Comparison of ENCODE assay signal across 15 cellular contexts in genomic region chr1:44315521-44315920, GRCh38.
"Had no signal": no experiment of that assay in that cellular context is flagged by ENCODE, and none has a peak within 500 bp of the region (broad histone marks: within the 10 kb centered on the region; RNA-seq: fewer than 3 reads in every experiment).

No MANE protein-coding gene starts in this region.

- H3K27ac ChIP-seq: foreskin keratinocyte, heart left ventricle, left lung had no signal

- ATAC-seq: activated CD8-positive, alpha-beta T cell treated with anti-CD3 and anti-CD28 coated beads for 36 hours; foreskin keratinocyte; heart left ventricle; left lung had no signal

- H3K27ac Mint-ChIP-seq: activated CD4-positive, alpha-beta T cell treated with anti-CD3 and anti-CD28 coated beads for 36 hours; activated CD8-positive, alpha-beta T cell treated with anti-CD3 and anti-CD28 coated beads for 36 hours; activated naive CD8-positive, alpha-beta T cell treated with anti-CD3 and anti-CD28 coated beads, Interleukin-2, amount 10 ng/mL, durations not matched to agents 7 days and 5 days; activated T-cell treated with anti-CD3 and anti-CD28 coated beads, Interleukin-2, amount 50 U/mL, for 72 hours; memory B cell; type B pancreatic cell had no signal

- DNase-seq: activated CD4-positive, alpha-beta T cell treated with anti-CD3 and anti-CD28 coated beads for 36 hours; activated CD8-positive, alpha-beta memory T cell treated with anti-CD3 and anti-CD28 coated beads, Interleukin-2, amount 50 U/mL, for 4 hours; activated CD8-positive, alpha-beta T cell treated with anti-CD3 and anti-CD28 coated beads for 36 hours; activated naive CD8-positive, alpha-beta T cell treated with anti-CD3 and anti-CD28 coated beads, Interleukin-2, amount 10 ng/mL, durations not matched to agents 7 days and 5 days; activated T-cell treated with anti-CD3 and anti-CD28 coated beads, Interleukin-2, amount 50 U/mL, for 72 hours; foreskin keratinocyte; heart left ventricle; islet precursor cell; left lung; nephron progenitor cell; stimulated activated CD4-positive, alpha-beta T cell treated with anti-CD3 and anti-CD28 coated beads, Interleukin-2, amount 100 ng/mL, for 48 hours; stimulated activated naive CD4-positive, alpha-beta T cell treated with Interleukin-2 at 50 U/mL for 16 hours; T-helper 9 cell had no signal

- H3K27me3 Mint-ChIP-seq: activated CD4-positive, alpha-beta T cell treated with anti-CD3 and anti-CD28 coated beads for 36 hours; activated CD8-positive, alpha-beta T cell treated with anti-CD3 and anti-CD28 coated beads for 36 hours; activated naive CD8-positive, alpha-beta T cell treated with anti-CD3 and anti-CD28 coated beads, Interleukin-2, amount 10 ng/mL, durations not matched to agents 7 days and 5 days; memory B cell; type B pancreatic cell had no signal

- H3K4me3 ChIP-seq: heart left ventricle, left lung had no signal

- H3K27me3 ChIP-seq: foreskin keratinocyte, heart left ventricle, left lung had no signal

- H3K9me3 Mint-ChIP-seq: activated CD8-positive, alpha-beta T cell treated with anti-CD3 and anti-CD28 coated beads for 36 hours; activated naive CD8-positive, alpha-beta T cell treated with anti-CD3 and anti-CD28 coated beads, Interleukin-2, amount 10 ng/mL, durations not matched to agents 7 days and 5 days; activated T-cell treated with anti-CD3 and anti-CD28 coated beads, Interleukin-2, amount 50 U/mL, for 72 hours; memory B cell; nephron progenitor cell; type B pancreatic cell had no signal

- H3K4me3 Mint-ChIP-seq: activated CD4-positive, alpha-beta T cell treated with anti-CD3 and anti-CD28 coated beads for 36 hours; activated CD8-positive, alpha-beta T cell treated with anti-CD3 and anti-CD28 coated beads for 36 hours; activated naive CD8-positive, alpha-beta T cell treated with anti-CD3 and anti-CD28 coated beads, Interleukin-2, amount 10 ng/mL, durations not matched to agents 7 days and 5 days; activated T-cell treated with anti-CD3 and anti-CD28 coated beads, Interleukin-2, amount 50 U/mL, for 72 hours; memory B cell; nephron progenitor cell; type B pancreatic cell had no signal

- H3K4me1 ChIP-seq: foreskin keratinocyte, left lung had no signal

- H3K9me3 ChIP-seq: heart left ventricle, left lung had no signal
